11 cellular contexts compared by ENCODE assay signal in the genomic region with DNA sequence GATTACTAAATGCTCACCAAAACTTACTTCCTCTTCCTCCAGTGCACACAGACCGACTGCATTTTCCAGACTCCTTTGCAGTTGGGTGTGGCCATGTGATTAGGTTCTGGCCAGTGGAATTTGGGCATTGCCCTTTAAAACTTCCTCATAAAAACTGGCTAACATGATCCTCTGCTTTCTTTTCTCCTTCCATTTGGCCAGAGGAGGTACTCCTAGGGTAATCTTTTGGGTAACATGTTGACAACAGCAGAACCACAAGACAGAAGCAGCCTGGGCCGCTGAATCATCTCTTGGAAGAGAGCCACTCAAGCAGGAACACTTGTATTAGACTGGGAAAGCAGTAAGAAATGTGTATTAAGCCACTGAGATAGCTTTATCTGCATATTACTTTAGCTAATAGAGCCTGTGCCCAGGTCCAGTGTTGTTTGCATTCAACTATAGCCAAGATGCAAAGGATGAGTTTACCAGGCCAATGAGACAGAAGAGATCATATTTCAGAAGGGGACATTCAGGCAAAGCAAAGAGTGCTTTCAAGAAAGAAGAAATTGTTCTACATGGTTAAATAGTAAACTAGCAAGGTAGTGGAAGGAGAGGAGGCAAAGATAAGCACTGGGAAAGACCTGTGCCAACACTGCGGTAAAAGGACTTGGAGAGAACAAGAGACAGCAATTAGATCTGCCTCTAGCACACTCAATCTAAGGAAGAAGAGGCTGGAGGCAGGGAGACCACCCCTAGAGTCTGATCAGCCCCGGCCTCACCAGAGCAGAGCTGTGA.
DNase-seq lines count a peak whose midpoint lies in the region; ATAC-seq, FAIRE-seq and TF ChIP-seq lines count a peak whose summit lies in the region.
"Had no signal": no experiment of that assay in that cellular context is flagged by ENCODE, and none has a peak within 500 bp of the region (broad histone marks: within the 10 kb centered on the region; RNA-seq: fewer than 3 reads in every experiment).

No MANE protein-coding gene starts in this region.

- no peak overlapping the region for H3K27ac Mint-ChIP-seq in activated CD8-positive, alpha-beta T cell treated with anti-CD3 and anti-CD28 coated beads, Interleukin-2, amount 10 ng/mL, durations not matched to agents 7 days and 5 days
- H3K27ac Mint-ChIP-seq: B cell had no signal

- POLR2A ChIA-PET in activated CD8-positive, alpha-beta T cell treated with anti-CD3 and anti-CD28 coated beads, Interleukin-2, amount 10 ng/mL, durations not matched to agents 7 days and 5 days (lab: Charles Lee), result no interaction called here

- no peak overlapping the region for H3K4me3 ChIP-seq in adrenal gland
- no peak overlapping the region for H3K4me3 ChIP-seq in keratinocyte (ENCODE audit: control insufficient read depth in 2 of 3, extremely low read depth in 1 of 3, insufficient read depth in 2 of 3, low read depth in 1 of 3, low read length in 3 of 3)
- H3K4me3 ChIP-seq in upper lobe of left lung, result no peak overlapping the region

- TF ChIP-seq CTCF in adrenal gland (IDR thresholded peaks at IDR 0.05) (no peak), keratinocyte (optimal IDR thresholded peaks at IDR 0.05 in 1 of 3, IDR thresholded peaks at IDR 0.05 in 1 of 3, conservative IDR thresholded peaks at IDR 0.05 in 1 of 3; ENCODE audit: extremely low read depth in 1 of 3, insufficient read depth in 2 of 3, low read length in 3 of 3) (no peak), upper lobe of left lung (IDR thresholded peaks at IDR 0.05) (no peak)

- no peaks in the 10 kb centered on the region for H3K4me1 ChIP-seq in adrenal gland (replicated peaks in 1 of 2)
- H3K4me1 ChIP-seq in keratinocyte (ENCODE audit: control insufficient read depth, extremely low read depth, insufficient read depth, low read length), result no peaks in the 10 kb centered on the region
- peaks cover 0 to 16% (median 13%) of the 10 kb centered on the region in 4 donors for H3K4me1 ChIP-seq in upper lobe of left lung

- H3K27me3 ChIP-seq in adrenal gland (no peaks in the 10 kb centered on the region), keratinocyte (ENCODE audit: control insufficient read depth, extremely low read depth, insufficient read depth, low read length) (no peaks in the 10 kb centered on the region), upper lobe of left lung (no peaks in the 10 kb centered on the region)

- TF ChIP-seq POLR2A in adrenal gland (IDR thresholded peaks at IDR 0.05) (no peak), upper lobe of left lung (IDR thresholded peaks at IDR 0.05) (peak in 1 of 4 donors; percentile 16)

- FAIRE-seq in keratinocyte (lab: Jason Lieb, UNC), result peak; percentile 75

- no peaks in the 10 kb centered on the region for H3K36me3 Mint-ChIP-seq in activated CD8-positive, alpha-beta T cell treated with anti-CD3 and anti-CD28 coated beads, Interleukin-2, amount 10 ng/mL, durations not matched to agents 7 days and 5 days (ENCODE audit: low read depth)

- 60 to 66% (median 64%) methylated on average over 4 of the region's 4 CpGs for WGBS in adrenal gland, 4 donors
- 37 to 44% methylated on average over 4 of the region's 4 CpGs for WGBS in upper lobe of left lung, 2 donors

- no peaks in the 10 kb centered on the region for H3K36me3 ChIP-seq in adrenal gland (replicated peaks in 1 of 2)
- H3K36me3 ChIP-seq in keratinocyte (ENCODE audit: control insufficient read depth in 2 of 2, extremely low read depth in 1 of 2, insufficient read depth in 2 of 2, low read length in 2 of 2), result no peaks in the 10 kb centered on the region
- no peaks in the 10 kb centered on the region for H3K36me3 ChIP-seq in upper lobe of left lung

- H3K4me2 ChIP-seq in keratinocyte (ENCODE audit: control insufficient read depth, extremely low read depth, insufficient read depth, low read depth, low read length), result peak overlapping the region; percentile 6

- no peak overlapping the region for H3K27ac ChIP-seq in adrenal gland
- H3K27ac ChIP-seq in keratinocyte (ENCODE audit: control insufficient read depth, insufficient read depth, low read length), result no peak overlapping the region
- H3K27ac ChIP-seq in upper lobe of left lung, result peak overlapping the region; percentile 51 to 71 (median 60)

- no peaks in the 10 kb centered on the region for H3K9me3 ChIP-seq in adrenal gland (replicated peaks in 1 of 3)
- H3K9me3 ChIP-seq in keratinocyte (ENCODE audit: control insufficient read depth, low read depth, low read length), result no peaks in the 10 kb centered on the region
- H3K9me3 ChIP-seq in upper lobe of left lung, result no peaks in the 10 kb centered on the region

- H2AFZ ChIP-seq in keratinocyte (ENCODE audit: control insufficient read depth, low read length), result no peak overlapping the region

- DNase-seq in DMS79 (lab: John Stamatoyannopoulos, UW) (peak; percentile 29), DMS79 treated with DMSO at 0.1 percent for 48 hours (lab: John Stamatoyannopoulos, UW) (no peak), adrenal gland (peak; percentile 20 to 67 (median 59)), keratinocyte (ENCODE audit: low read depth, low spot score) (no peak), upper lobe of left lung (peak in 1 of 2 donors; percentile 63), midbrain (lab: John Stamatoyannopoulos, UW) (no peak)
- no peak for DNase-seq in activated CD8-positive, alpha-beta T cell treated with anti-CD3 and anti-CD28 coated beads, Interleukin-2, amount 10 ng/mL, durations not matched to agents 7 days and 5 days
- DNase-seq: stimulated activated CD4-positive, alpha-beta T cell treated with anti-CD3 and anti-CD28 coated beads, Interleukin-4, amount 100 ng/mL, for 1 hour; T-helper 1 cell had no signal

- H3K4me1 Mint-ChIP-seq in activated CD8-positive, alpha-beta T cell treated with anti-CD3 and anti-CD28 coated beads, Interleukin-2, amount 10 ng/mL, durations not matched to agents 7 days and 5 days (ENCODE audit: low read depth), result no peaks in the 10 kb centered on the region
- H3K4me1 Mint-ChIP-seq: B cell had no signal

- peaks cover 2% of the 10 kb centered on the region for H3K27me3 Mint-ChIP-seq in activated CD8-positive, alpha-beta T cell treated with anti-CD3 and anti-CD28 coated beads, Interleukin-2, amount 10 ng/mL, durations not matched to agents 7 days and 5 days (ENCODE audit: low read depth)
- H3K27me3 Mint-ChIP-seq: B cell had no signal

- no peak overlapping the region for H3K9ac ChIP-seq in keratinocyte (ENCODE audit: control insufficient read depth, extremely low read depth, insufficient read depth, low read length)

- H3K4me3 Mint-ChIP-seq in activated CD8-positive, alpha-beta T cell treated with anti-CD3 and anti-CD28 coated beads, Interleukin-2, amount 10 ng/mL, durations not matched to agents 7 days and 5 days, result no peak overlapping the region
- H3K4me3 Mint-ChIP-seq: B cell had no signal

- dilution Hi-C loops in keratinocyte (cut with MboI; ENCODE audit: extremely low pct_ligation_motif_present, low sequenced_read_pairs), result no loop called here

- H3K9me3 Mint-ChIP-seq in activated CD8-positive, alpha-beta T cell treated with anti-CD3 and anti-CD28 coated beads, Interleukin-2, amount 10 ng/mL, durations not matched to agents 7 days and 5 days (ENCODE audit: insufficient read depth), result no peaks in the 10 kb centered on the region

- intact Hi-C loops in adrenal gland (cut with DNase I), result no loop called here

- no peak for TF ChIP-seq EP300 in upper lobe of left lung (IDR thresholded peaks at IDR 0.05)

- H4K20me1 ChIP-seq in keratinocyte (ENCODE audit: control insufficient read depth, extremely low read depth, insufficient read depth, low read length), result no peaks in the 10 kb centered on the region

- ATAC-seq in upper lobe of left lung (ENCODE audit: low FRiP score in 2 of 2) (peak; percentile 65 to 93), HG02623 (IDR thresholded peaks at IDR 0.05; ENCODE audit: unreplicated experiment) (no peak)
- no peak for ATAC-seq in activated CD8-positive, alpha-beta T cell treated with anti-CD3 and anti-CD28 coated beads, Interleukin-2, amount 10 ng/mL, durations not matched to agents 7 days and 5 days

- CTCF ChIA-PET in activated CD8-positive, alpha-beta T cell treated with anti-CD3 and anti-CD28 coated beads, Interleukin-2, amount 10 ng/mL, durations not matched to agents 7 days and 5 days (lab: Charles Lee), result no interaction called here

- H3K79me2 ChIP-seq in keratinocyte (ENCODE audit: control insufficient read depth, insufficient read depth, low read length), result no peaks in the 10 kb centered on the region

- H3K9me1 ChIP-seq in keratinocyte (ENCODE audit: control insufficient read depth, extremely low read depth, insufficient read depth, low read length), result no peaks in the 10 kb centered on the region

Comparison
In these comparisons a context has a peak if more than half of its experiments do, and no peak if none do; other contexts are left out.
1. DNase-seq: peak in DMS79 (single experiment) and adrenal gland (7 of 7); none in DMS79 treated with DMSO at 0.1 percent for 48 hours (single experiment), keratinocyte (single experiment), midbrain (single experiment) and activated CD8-positive, alpha-beta T cell treated with anti-CD3 and anti-CD28 coated beads, Interleukin-2, amount 10 ng/mL, durations not matched to agents 7 days and 5 days (single experiment).
2. H3K27ac ChIP-seq: peak in upper lobe of left lung (4 of 4); none in adrenal gland (0 of 5) and keratinocyte (single experiment).
3. ATAC-seq: peak in upper lobe of left lung (2 of 2); none in HG02623 (single experiment) and activated CD8-positive, alpha-beta T cell treated with anti-CD3 and anti-CD28 coated beads, Interleukin-2, amount 10 ng/mL, durations not matched to agents 7 days and 5 days (single experiment).